2 cellular contexts compared by ENCODE assay signal in the genomic region with DNA sequence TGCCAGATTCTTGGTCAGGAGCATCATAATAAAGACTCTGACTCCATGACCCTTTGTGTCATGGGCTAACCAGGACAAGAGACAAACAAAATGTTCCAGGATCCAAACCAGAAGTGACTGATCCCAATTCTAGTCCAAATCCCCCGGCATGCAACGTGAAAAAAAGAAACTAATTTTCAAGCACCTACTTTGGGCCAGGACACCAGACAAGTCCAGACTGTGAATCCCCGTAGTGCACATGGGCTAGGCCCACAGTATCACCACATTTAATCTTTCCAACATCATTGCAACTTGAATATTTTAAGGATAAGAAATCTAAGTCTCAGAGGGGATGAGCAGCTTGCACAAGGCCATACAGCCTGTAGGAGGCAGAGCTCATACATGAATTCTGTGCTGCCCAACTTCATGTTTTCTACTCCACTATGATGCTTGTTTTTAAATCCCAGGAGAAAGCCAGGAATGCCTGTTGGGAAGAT.
TF ChIP-seq lines count a peak whose summit lies in the region.

No MANE protein-coding gene starts in this region.

TF ChIP-seq in HepG2, 621 proteins besides CTCF, POLR2A, EP300 and RAD21 (continues in another document):
- TF ChIP-seq, protein P1, sequence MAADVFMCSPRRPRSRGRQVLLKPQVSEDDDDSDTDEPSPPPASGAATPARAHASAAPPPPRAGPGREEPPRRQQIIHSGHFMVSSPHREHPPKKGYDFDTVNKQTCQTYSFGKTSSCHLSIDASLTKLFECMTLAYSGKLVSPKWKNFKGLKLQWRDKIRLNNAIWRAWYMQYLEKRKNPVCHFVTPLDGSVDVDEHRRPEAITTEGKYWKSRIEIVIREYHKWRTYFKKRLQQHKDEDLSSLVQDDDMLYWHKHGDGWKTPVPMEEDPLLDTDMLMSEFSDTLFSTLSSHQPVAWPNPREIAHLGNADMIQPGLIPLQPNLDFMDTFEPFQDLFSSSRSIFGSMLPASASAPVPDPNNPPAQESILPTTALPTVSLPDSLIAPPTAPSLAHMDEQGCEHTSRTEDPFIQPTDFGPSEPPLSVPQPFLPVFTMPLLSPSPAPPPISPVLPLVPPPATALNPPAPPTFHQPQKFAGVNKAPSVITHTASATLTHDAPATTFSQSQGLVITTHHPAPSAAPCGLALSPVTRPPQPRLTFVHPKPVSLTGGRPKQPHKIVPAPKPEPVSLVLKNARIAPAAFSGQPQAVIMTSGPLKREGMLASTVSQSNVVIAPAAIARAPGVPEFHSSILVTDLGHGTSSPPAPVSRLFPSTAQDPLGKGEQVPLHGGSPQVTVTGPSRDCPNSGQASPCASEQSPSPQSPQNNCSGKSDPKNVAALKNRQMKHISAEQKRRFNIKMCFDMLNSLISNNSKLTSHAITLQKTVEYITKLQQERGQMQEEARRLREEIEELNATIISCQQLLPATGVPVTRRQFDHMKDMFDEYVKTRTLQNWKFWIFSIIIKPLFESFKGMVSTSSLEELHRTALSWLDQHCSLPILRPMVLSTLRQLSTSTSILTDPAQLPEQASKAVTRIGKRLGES (CRISPR knock-in tag; IDR thresholded peaks at IDR 0.05; ENCODE audit: borderline replicate concordance) = no peak
- TF ChIP-seq ZFYVE20 (CRISPR knock-in tag; IDR thresholded peaks at IDR 0.05; ENCODE audit: borderline replicate concordance, low read depth) = no peak
- TF ChIP-seq, protein P2, sequence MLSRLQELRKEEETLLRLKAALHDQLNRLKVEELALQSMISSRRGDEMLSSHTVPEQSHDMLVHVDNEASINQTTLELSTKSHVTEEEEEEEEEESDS (CRISPR knock-in tag; IDR thresholded peaks at IDR 0.05; ENCODE audit: borderline replicate concordance) = no peak
- no peak for TF ChIP-seq RBM39 (IDR thresholded peaks at IDR 0.05; ENCODE audit: low read depth, low read length, poor library complexity, severe bottlenecking)
- TF ChIP-seq SSRP1 (CRISPR knock-in tag; IDR thresholded peaks at IDR 0.05) = no peak
- no peak for TF ChIP-seq ZNF605 (CRISPR knock-in tag; IDR thresholded peaks at IDR 0.05)
- TF ChIP-seq ZBTB39 (CRISPR knock-in tag; IDR thresholded peaks at IDR 0.05) = no peak
- no peak for TF ChIP-seq ZNF235 (CRISPR knock-in tag; IDR thresholded peaks at IDR 0.05; ENCODE audit: borderline replicate concordance)
- TF ChIP-seq UBTF (CRISPR knock-in tag; IDR thresholded peaks at IDR 0.05) = no peak
- TF ChIP-seq, protein P3, sequence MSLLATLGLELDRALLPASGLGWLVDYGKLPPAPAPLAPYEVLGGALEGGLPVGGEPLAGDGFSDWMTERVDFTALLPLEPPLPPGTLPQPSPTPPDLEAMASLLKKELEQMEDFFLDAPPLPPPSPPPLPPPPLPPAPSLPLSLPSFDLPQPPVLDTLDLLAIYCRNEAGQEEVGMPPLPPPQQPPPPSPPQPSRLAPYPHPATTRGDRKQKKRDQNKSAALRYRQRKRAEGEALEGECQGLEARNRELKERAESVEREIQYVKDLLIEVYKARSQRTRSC (CRISPR knock-in tag; IDR thresholded peaks at IDR 0.05; ENCODE audit: low read depth) = no peak
- no peak for TF ChIP-seq ZNF703 (CRISPR knock-in tag; IDR thresholded peaks at IDR 0.05; ENCODE audit: borderline replicate concordance)
- TF ChIP-seq MYC (CRISPR knock-in tag; IDR thresholded peaks at IDR 0.05; ENCODE audit: borderline replicate concordance) = no peak
- TF ChIP-seq JUNB (CRISPR knock-in tag; IDR thresholded peaks at IDR 0.05; ENCODE audit: borderline replicate concordance) = no peak
- no peak for TF ChIP-seq RARA (CRISPR knock-in tag; IDR thresholded peaks at IDR 0.05)
- TF ChIP-seq HNRNPH1 (optimal IDR thresholded peaks at IDR 0.05; ENCODE audit: low read depth, low read length) = no peak

TF ChIP-seq in WTC11, 78 proteins besides CTCF, POLR2A, EP300 and RAD21 (continued from another document):
- TF ChIP-seq CREM (CRISPR knock-in tag; IDR thresholded peaks at IDR 0.05) (no peak), GABPB1 (CRISPR knock-in tag; IDR thresholded peaks at IDR 0.05) (no peak), NR2C2 (CRISPR knock-in tag; IDR thresholded peaks at IDR 0.05) (no peak), FOXP1 (CRISPR knock-in tag; IDR thresholded peaks at IDR 0.05; ENCODE audit: borderline replicate concordance) (no peak), ZNF219 (CRISPR knock-in tag; IDR thresholded peaks at IDR 0.05; ENCODE audit: borderline replicate concordance) (no peak), HMGA2 (CRISPR knock-in tag; IDR thresholded peaks at IDR 0.05) (no peak), SMAD4 (CRISPR knock-in tag; IDR thresholded peaks at IDR 0.05) (no peak), GTF2I (CRISPR knock-in tag; conservative IDR thresholded peaks at IDR 0.05) (no peak), TCF7 (CRISPR knock-in tag; IDR thresholded peaks at IDR 0.05; ENCODE audit: low read depth) (no peak), TEAD4 (CRISPR knock-in tag; IDR thresholded peaks at IDR 0.05) (no peak)
- TF ChIP-seq, protein P4, sequence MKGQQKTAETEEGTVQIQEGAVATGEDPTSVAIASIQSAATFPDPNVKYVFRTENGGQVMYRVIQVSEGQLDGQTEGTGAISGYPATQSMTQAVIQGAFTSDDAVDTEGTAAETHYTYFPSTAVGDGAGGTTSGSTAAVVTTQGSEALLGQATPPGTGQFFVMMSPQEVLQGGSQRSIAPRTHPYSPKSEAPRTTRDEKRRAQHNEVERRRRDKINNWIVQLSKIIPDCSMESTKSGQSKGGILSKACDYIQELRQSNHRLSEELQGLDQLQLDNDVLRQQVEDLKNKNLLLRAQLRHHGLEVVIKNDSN (CRISPR knock-in tag; IDR thresholded peaks at IDR 0.05) = no peak
- TF ChIP-seq, protein P5, sequence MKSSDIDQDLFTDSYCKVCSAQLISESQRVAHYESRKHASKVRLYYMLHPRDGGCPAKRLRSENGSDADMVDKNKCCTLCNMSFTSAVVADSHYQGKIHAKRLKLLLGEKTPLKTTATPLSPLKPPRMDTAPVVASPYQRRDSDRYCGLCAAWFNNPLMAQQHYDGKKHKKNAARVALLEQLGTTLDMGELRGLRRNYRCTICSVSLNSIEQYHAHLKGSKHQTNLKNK (CRISPR knock-in tag; IDR thresholded peaks at IDR 0.05) = no peak
